8 cellular contexts compared by ENCODE assay signal in genomic region chr1:187143783-187144182, GRCh38.
"Had no signal": no experiment of that assay in that cellular context is flagged by ENCODE, and none has a peak within 500 bp of the region (broad histone marks: within the 10 kb centered on the region; RNA-seq: fewer than 3 reads in every experiment).

No MANE protein-coding gene starts in this region.

- H3K27me3 Mint-ChIP-seq: IgD-negative memory B cell had no signal

- H3K27ac Mint-ChIP-seq: GM23338, H9, HFFc6, IgD-negative memory B cell had no signal

- H3K36me3 Mint-ChIP-seq: IgD-negative memory B cell had no signal

- DNase-seq: H9, HFFc6, KBM-7 had no signal

- H3K27ac ChIP-seq: HL-60 had no signal

- H3K4me3 Mint-ChIP-seq: GM23338, H9, HFFc6, IgD-negative memory B cell had no signal

- ATAC-seq: GM23338, HCT116, HepG2 had no signal

- H3K4me1 Mint-ChIP-seq: GM23338, H9, IgD-negative memory B cell had no signal
